Comparison of ENCODE assay signal across 11 cellular contexts in the genomic region with DNA sequence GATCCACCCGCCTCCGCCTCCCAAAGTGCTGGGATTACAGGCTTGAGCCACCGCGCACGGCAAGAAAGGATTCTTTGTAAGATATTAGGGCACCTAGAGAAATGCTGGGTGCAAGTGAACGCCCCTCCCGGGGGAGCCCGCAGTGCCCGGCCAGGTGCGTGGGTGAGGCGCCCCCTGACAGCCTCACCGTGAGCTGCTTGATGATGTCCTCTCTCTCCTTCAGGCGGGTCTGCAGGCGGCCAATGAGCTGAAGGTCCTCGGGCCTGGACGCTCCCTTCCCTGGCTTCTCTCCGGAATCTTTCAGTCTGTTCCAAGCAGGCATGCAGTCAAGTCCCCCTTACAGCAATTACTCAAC. TPM values are rescaled to one million over a fixed set of nuclear protein-coding genes. Genes with fewer than 3 reads are reported as not detected.
DNase-seq lines count a peak whose midpoint lies in the region; ATAC-seq and TF ChIP-seq lines count a peak whose summit lies in the region.
"Had no signal": no experiment of that assay in that cellular context is flagged by ENCODE, and none has a peak within 500 bp of the region (broad histone marks: within the 10 kb centered on the region; RNA-seq: fewer than 3 reads in every experiment).

No MANE protein-coding gene starts in this region.

- intact Hi-C loops in sciatic nerve (cut with DNase I) (loop anchor here (10.0 kb wide), 1 partner anchor 92 kb away; no protein-coding TSS in a partner anchor), prostate gland (cut with DNase I) (loop anchor here (2.0 kb wide), 1 partner anchor 88 kb away; no protein-coding TSS in a partner anchor)

- 86% methylated on average over 17 of the region's 17 CpGs for WGBS in prostate gland

- H3K9me3 ChIP-seq in prostate gland = no peaks in the 10 kb centered on the region

- CTCF ChIA-PET in activated CD8-positive, alpha-beta memory T cell treated with anti-CD3 and anti-CD28 coated beads, Interleukin-2, amount 10 ng/mL, durations not matched to agents 7 days and 5 days (lab: Charles Lee) = interaction anchor here (0.6 to 2.3 kb wide), 14 partner anchors 8 to 161 kb away, joined by 3 to 24 read pairs (median 3); no protein-coding TSS in a partner anchor

- ATAC-seq in activated CD8-positive, alpha-beta memory T cell treated with anti-CD3 and anti-CD28 coated beads, Interleukin-2, amount 10 ng/mL, durations not matched to agents 7 days and 5 days = peak; percentile 20
- peak; percentile 10 for ATAC-seq in HG03045 (IDR thresholded peaks at IDR 0.05; ENCODE audit: unreplicated experiment)
- ATAC-seq in foreskin keratinocyte = peak; percentile 9
- peak; percentile 38 for ATAC-seq in sciatic nerve

- H3K36me3 ChIP-seq in prostate gland = no peaks in the 10 kb centered on the region

- H3K9me3 Mint-ChIP-seq in activated CD8-positive, alpha-beta memory T cell treated with anti-CD3 and anti-CD28 coated beads, Interleukin-2, amount 10 ng/mL, durations not matched to agents 7 days and 5 days (ENCODE audit: low read depth) = no peaks in the 10 kb centered on the region
- H3K9me3 Mint-ChIP-seq: activated naive CD4-positive, alpha-beta T cell treated with anti-CD3 and anti-CD28 coated beads, Interleukin-2, amount 10 ng/mL, durations not matched to agents 7 days and 5 days had no signal

- H3K27ac ChIP-seq in foreskin keratinocyte (no peak overlapping the region), prostate gland (no peak overlapping the region)
- H3K27ac ChIP-seq: epithelial cell of prostate had no signal

- no peak for DNase-seq in activated CD8-positive, alpha-beta memory T cell treated with anti-CD3 and anti-CD28 coated beads, Interleukin-2, amount 10 ng/mL, durations not matched to agents 7 days and 5 days
- no peak for DNase-seq in activated CD8-positive, alpha-beta memory T cell treated with anti-CD3 and anti-CD28 coated beads, Interleukin-2, amount 50 U/mL, for 48 hours
- DNase-seq in foreskin keratinocyte (no peak), sciatic nerve (ENCODE audit: low spot score) (no peak), NCI-H226 (no peak), NCI-H526 (lab: John Stamatoyannopoulos, UW) (no peak), prostate gland (ENCODE audit: low spot score) (no peak)

- no peak for TF ChIP-seq POLR2A in prostate gland (IDR thresholded peaks at IDR 0.05)

- TF ChIP-seq CTCF in foreskin keratinocyte (conservative IDR thresholded peaks at IDR 0.05) = no peak
- TF ChIP-seq CTCF in prostate gland (IDR thresholded peaks at IDR 0.05) = no peak

- no peak overlapping the region for H3K4me3 ChIP-seq in prostate gland
- H3K4me3 ChIP-seq: lung had no signal

- H3K4me1 ChIP-seq in foreskin keratinocyte (no peaks in the 10 kb centered on the region), prostate gland (replicated peaks) (no peaks in the 10 kb centered on the region)

- H3K27me3 Mint-ChIP-seq in activated CD8-positive, alpha-beta memory T cell treated with anti-CD3 and anti-CD28 coated beads, Interleukin-2, amount 10 ng/mL, durations not matched to agents 7 days and 5 days = no peaks in the 10 kb centered on the region
- H3K27me3 Mint-ChIP-seq: activated naive CD4-positive, alpha-beta T cell treated with anti-CD3 and anti-CD28 coated beads, Interleukin-2, amount 10 ng/mL, durations not matched to agents 7 days and 5 days had no signal

- H3K4me3 Mint-ChIP-seq in activated CD8-positive, alpha-beta memory T cell treated with anti-CD3 and anti-CD28 coated beads, Interleukin-2, amount 10 ng/mL, durations not matched to agents 7 days and 5 days = no peak overlapping the region
- H3K4me3 Mint-ChIP-seq: activated naive CD4-positive, alpha-beta T cell treated with anti-CD3 and anti-CD28 coated beads, Interleukin-2, amount 10 ng/mL, durations not matched to agents 7 days and 5 days had no signal

- peaks cover 6% of the 10 kb centered on the region for H3K4me1 Mint-ChIP-seq in activated CD8-positive, alpha-beta memory T cell treated with anti-CD3 and anti-CD28 coated beads, Interleukin-2, amount 10 ng/mL, durations not matched to agents 7 days and 5 days
- H3K4me1 Mint-ChIP-seq: activated naive CD4-positive, alpha-beta T cell treated with anti-CD3 and anti-CD28 coated beads, Interleukin-2, amount 10 ng/mL, durations not matched to agents 7 days and 5 days had no signal

- no peak overlapping the region for H3K27ac Mint-ChIP-seq in activated CD8-positive, alpha-beta memory T cell treated with anti-CD3 and anti-CD28 coated beads, Interleukin-2, amount 10 ng/mL, durations not matched to agents 7 days and 5 days
- H3K27ac Mint-ChIP-seq: activated naive CD4-positive, alpha-beta T cell treated with anti-CD3 and anti-CD28 coated beads, Interleukin-2, amount 10 ng/mL, durations not matched to agents 7 days and 5 days had no signal

- H3K36me3 Mint-ChIP-seq in activated CD8-positive, alpha-beta memory T cell treated with anti-CD3 and anti-CD28 coated beads, Interleukin-2, amount 10 ng/mL, durations not matched to agents 7 days and 5 days = peaks cover 14% of the 10 kb centered on the region

- H3K27me3 ChIP-seq in foreskin keratinocyte (no peaks in the 10 kb centered on the region), prostate gland (replicated peaks; ENCODE audit: insufficient read depth) (no peaks in the 10 kb centered on the region)

RNA-seq across cellular contexts. Expression of a gene that starts 21.9 kb away (rescaled TPM):
- total RNA-seq in activated CD8-positive, alpha-beta memory T cell treated with anti-CD3 and anti-CD28 coated beads, Interleukin-2, amount 10 ng/mL, durations not matched to agents 7 days and 5 days = 10 to 100 TPM; 53.4 to 56.3 TPM
- 23.8 and 36.3 TPM in 2 replicates for total RNA-seq in foreskin keratinocyte
- 39.3 and 51.9 TPM in 2 replicates for polyA plus RNA-seq in foreskin keratinocyte
- 48.4 TPM for total RNA-seq in sciatic nerve
- total RNA-seq in prostate gland = 10 to 100 TPM; 17.2 to 21.3 TPM

RNA-seq across cellular contexts. Expression of a gene that starts 59.3 kb away (rescaled TPM):
- total RNA-seq in activated CD8-positive, alpha-beta memory T cell treated with anti-CD3 and anti-CD28 coated beads, Interleukin-2, amount 10 ng/mL, durations not matched to agents 7 days and 5 days = 100 to 1,000 TPM; 198 to 249 TPM
- 95.9 and 96.1 TPM in 2 replicates for total RNA-seq in foreskin keratinocyte
- polyA plus RNA-seq in foreskin keratinocyte = 56.2 and 60.8 TPM in 2 replicates
- 77.7 TPM for total RNA-seq in sciatic nerve
- total RNA-seq in prostate gland = 10 to 100 TPM; 55.8 to 98.1 TPM
